ENCODE assay signal across 32 cellular contexts in the genomic region with DNA sequence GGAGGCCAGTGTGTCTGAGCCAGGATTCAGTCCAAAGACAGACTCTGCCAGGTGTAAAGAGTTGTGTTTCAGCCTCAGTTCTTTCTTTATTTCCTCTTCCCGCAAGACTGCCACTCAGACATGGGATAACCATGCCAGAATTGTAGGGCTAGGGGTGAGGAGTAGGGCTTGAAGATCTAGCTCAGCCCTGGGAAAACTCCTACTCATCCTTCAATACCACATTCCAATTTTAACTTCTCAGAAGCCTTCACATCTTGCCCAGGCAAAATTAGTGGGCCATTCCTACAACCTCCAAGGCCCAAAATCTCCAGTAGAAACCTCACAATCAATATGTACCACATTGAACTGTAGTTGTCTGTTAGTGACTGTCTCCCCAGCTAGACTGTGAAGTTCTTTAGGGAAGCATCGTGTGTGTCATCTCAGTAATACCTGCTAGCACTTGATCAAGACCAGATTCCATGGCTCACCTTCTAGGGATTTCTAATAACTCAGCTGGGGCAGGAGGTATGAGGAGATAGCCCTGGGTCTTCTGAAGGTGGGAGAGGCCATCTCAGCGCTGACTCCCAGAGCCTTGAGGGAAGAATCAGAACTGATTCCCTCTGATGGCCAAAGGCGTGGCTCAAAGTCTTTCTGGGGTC. TPM values are rescaled to one million over a fixed set of nuclear protein-coding genes. Genes with fewer than 3 reads are reported as not detected.
"Had no signal": no experiment of that assay in that cellular context is flagged by ENCODE, and none has a peak within 500 bp of the region (broad histone marks: within the 10 kb centered on the region; RNA-seq: fewer than 3 reads in every experiment).

No MANE protein-coding gene starts in this region.

- ATAC-seq: activated CD8-positive, alpha-beta T cell treated with anti-CD3 and anti-CD28 coated beads, Interleukin-2, amount 10 ng/mL, durations not matched to agents 7 days and 5 days; body of pancreas; Panc1; T-helper 17 cell; WTC11 had no signal

- H3K4me1 ChIP-seq: body of pancreas had no signal

- H3K9me3 Mint-ChIP-seq: activated naive CD4-positive, alpha-beta T cell treated with anti-CD3 and anti-CD28 coated beads, Interleukin-2, amount 50 U/mL, for 24 hours; activated T-cell treated with anti-CD3 and anti-CD28 coated beads, Interleukin-2, amount 50 U/mL, for 24 hours; activated T-helper 1 cell treated with anti-CD3 and anti-CD28 coated beads, Interleukin-12 subunit alpha, Interleukin-12 subunit beta, Interleukin-2, Interleukin-4 antibody, amounts not matched to agents 30 ng/mL and 10 ng/mL and 1 ng/mL, durations not matched to agents 14 hours and 24 hours and 36 hours; central memory CD8-positive, alpha-beta T cell; WTC11 had no signal

- H3K4me3 Mint-ChIP-seq: activated CD8-positive, alpha-beta T cell treated with anti-CD3 and anti-CD28 coated beads, Interleukin-2, amount 10 ng/mL, durations not matched to agents 7 days and 5 days; activated naive CD4-positive, alpha-beta T cell treated with anti-CD3 and anti-CD28 coated beads, Interleukin-2, amount 50 U/mL, for 24 hours; activated T-cell treated with anti-CD3 and anti-CD28 coated beads, Interleukin-2, amount 50 U/mL, for 24 hours; activated T-helper 1 cell treated with anti-CD3 and anti-CD28 coated beads, Interleukin-12 subunit alpha, Interleukin-12 subunit beta, Interleukin-2, Interleukin-4 antibody, amounts not matched to agents 30 ng/mL and 10 ng/mL and 1 ng/mL, durations not matched to agents 14 hours and 24 hours and 36 hours; central memory CD8-positive, alpha-beta T cell; T-helper 17 cell; WTC11 had no signal

- H3K36me3 Mint-ChIP-seq: activated naive CD4-positive, alpha-beta T cell treated with anti-CD3 and anti-CD28 coated beads, Interleukin-2, amount 50 U/mL, for 24 hours; WTC11 had no signal

- H3K4me1 Mint-ChIP-seq: activated naive CD4-positive, alpha-beta T cell treated with anti-CD3 and anti-CD28 coated beads, Interleukin-2, amount 50 U/mL, for 24 hours; central memory CD8-positive, alpha-beta T cell; T-helper 17 cell had no signal

- DNase-seq: activated CD4-positive, alpha-beta T cell treated with anti-CD3 and anti-CD28 coated beads for 48 hours; activated CD4-positive, alpha-beta T cell treated with anti-CD3 and anti-CD28 coated beads, Interleukin-2, amount 50 U/mL, for 4 hours; activated CD4-positive, CD25-positive, alpha-beta regulatory T cell treated with anti-CD3 and anti-CD28 coated beads, Interleukin-2, amount 50 U/mL, for 72 hours; activated CD8-positive, alpha-beta memory T cell treated with anti-CD3 and anti-CD28 coated beads, Interleukin-2, amount 50 U/mL, for 48 hours; activated CD8-positive, alpha-beta T cell treated with anti-CD3 and anti-CD28 coated beads, Interleukin-2, amount 10 ng/mL, durations not matched to agents 7 days and 5 days; activated effector memory CD4-positive, alpha-beta T cell treated with Interleukin-2 at 50 U/mL for 16 hours; activated naive CD4-positive, alpha-beta T cell; activated T-cell treated with anti-CD3 and anti-CD28 coated beads, Interleukin-2, amount 50 U/mL, for 24 hours; aorta; body of pancreas; Kasumi-1; KBM-7; NCI-H1048; NCI-H146; NCI-H1930; NCI-H2171 treated with DMSO at 0.1 percent for 48 hours; NCI-H345; NCI-H510A; NCI-H526 treated with DMSO at 0.1 percent for 48 hours; NCI-H82; NK-92 treated with Interleukin-12 subunit alpha and Interleukin-12 subunit beta, amount 100 ng/mL, for 24 hours; OCI-M1; Right ventricle myocardium superior; RPMI8226; T-helper 17 cell; T-helper 9 cell had no signal

- H3K27ac ChIP-seq: body of pancreas, SJCRH30 had no signal

- H3K9me3 ChIP-seq: body of pancreas, SJCRH30 had no signal

- H3K27ac Mint-ChIP-seq: activated CD8-positive, alpha-beta T cell treated with anti-CD3 and anti-CD28 coated beads, Interleukin-2, amount 10 ng/mL, durations not matched to agents 7 days and 5 days; activated naive CD4-positive, alpha-beta T cell treated with anti-CD3 and anti-CD28 coated beads, Interleukin-2, amount 50 U/mL, for 24 hours; activated T-cell treated with anti-CD3 and anti-CD28 coated beads, Interleukin-2, amount 50 U/mL, for 24 hours; activated T-helper 1 cell treated with anti-CD3 and anti-CD28 coated beads, Interleukin-12 subunit alpha, Interleukin-12 subunit beta, Interleukin-2, Interleukin-4 antibody, amounts not matched to agents 30 ng/mL and 10 ng/mL and 1 ng/mL, durations not matched to agents 14 hours and 24 hours and 36 hours; T-helper 17 cell; WTC11 had no signal

- H3K36me3 ChIP-seq: SJCRH30 had no signal

- H3K27me3 ChIP-seq: body of pancreas, SJCRH30 had no signal

- H3K4me3 ChIP-seq: body of pancreas, SJCRH30 had no signal

RNA-seq across cellular contexts. Expression of a gene that starts 19.7 kb away (rescaled TPM):
- total RNA-seq: T-helper 17 cell, WTC11 had no signal
